In the genomic region with DNA sequence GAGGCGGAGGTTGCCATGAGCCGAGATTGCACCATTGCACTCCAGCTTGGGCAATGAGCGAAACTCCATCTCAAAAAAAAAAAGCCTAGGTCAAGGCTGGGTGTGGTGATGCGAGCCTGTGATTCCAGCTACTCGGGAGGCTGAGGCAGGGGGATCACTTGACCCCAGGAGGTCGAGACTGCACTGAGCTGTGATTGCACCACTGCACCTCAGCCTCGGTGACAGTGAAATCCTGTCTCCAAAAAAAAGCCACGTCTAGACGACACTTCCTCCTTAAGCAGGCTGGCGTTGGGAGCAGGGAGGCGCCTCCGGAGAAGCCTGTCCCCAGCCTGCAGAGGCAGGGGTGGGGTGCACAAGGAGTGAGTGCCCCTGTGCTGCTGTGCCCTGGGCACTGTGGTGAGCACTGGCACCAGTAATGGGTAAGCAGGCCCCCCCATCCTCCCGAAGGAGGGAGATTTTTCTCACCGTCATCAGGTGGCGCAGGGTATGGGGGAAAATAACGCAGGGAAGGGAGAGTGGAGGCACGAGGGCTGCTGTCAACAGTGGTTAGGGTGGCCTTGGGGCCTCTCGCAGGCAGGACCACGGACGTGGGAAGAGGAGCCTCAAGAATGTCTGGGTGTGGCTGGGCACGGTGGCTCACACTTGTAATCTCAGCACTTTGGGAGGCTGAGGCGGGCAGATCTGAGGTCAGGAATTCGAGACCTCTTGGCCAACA, we compare ENCODE assay signal across 7 cellular contexts. TPM values are rescaled to one million over a fixed set of nuclear protein-coding genes. Genes with fewer than 3 reads are reported as not detected.
DNase-seq lines count a peak whose midpoint lies in the region; ATAC-seq and TF ChIP-seq lines count a peak whose summit lies in the region.
"Had no signal": no experiment of that assay in that cellular context is flagged by ENCODE, and none has a peak within 500 bp of the region (broad histone marks: within the 10 kb centered on the region; RNA-seq: fewer than 3 reads in every experiment).

No MANE protein-coding gene starts in this region.

- no peak overlapping the region for H3K14ac ChIP-seq in IMR-90 (replicated peaks; ENCODE audit: low read depth, low read length)

- TF ChIP-seq POLR2A in IMR-90 (IDR thresholded peaks at IDR 0.05; ENCODE audit: low read depth, low read length) = no peak

- intact Hi-C loops in IMR-90 (cut with micrococcal nuclease) (no loop called here), tibial artery (cut with DNase I; ENCODE audit: low total_unique reads) (no loop called here)

- no peak overlapping the region for H3K4me2 ChIP-seq in IMR-90 (ENCODE audit: low read depth, low read length)

- H3K4me3 ChIP-seq in IMR-90 (ENCODE audit: insufficient read depth, low read depth, low read length) = no peak overlapping the region
- peak overlapping the region in 2 of 7 experiments; percentile 1 to 10 for H3K4me3 ChIP-seq in skin epidermis
- no peak overlapping the region for H3K4me3 ChIP-seq in tibial artery

- H3K4me1 Mint-ChIP-seq in activated CD8-positive, alpha-beta memory T cell treated with anti-CD3 and anti-CD28 coated beads, Interleukin-2, amount 10 ng/mL, durations not matched to agents 7 days and 5 days = peaks cover 76% of the 10 kb centered on the region

- no peak overlapping the region for H3K56ac ChIP-seq in IMR-90 (ENCODE audit: extremely low read depth, insufficient read depth, low read length)

- no peak overlapping the region for H2AK5ac ChIP-seq in IMR-90 (ENCODE audit: low read depth, low read length)

- H3K27ac ChIP-seq in IMR-90 (ENCODE audit: insufficient read depth, low read length) (no peak overlapping the region), skin epidermis (peak overlapping the region in 18 of 21 experiments; percentile 6 to 85 (median 54)), tibial artery (no peak overlapping the region)

- peaks cover 55% of the 10 kb centered on the region for H3K36me3 Mint-ChIP-seq in activated CD8-positive, alpha-beta memory T cell treated with anti-CD3 and anti-CD28 coated beads, Interleukin-2, amount 10 ng/mL, durations not matched to agents 7 days and 5 days

- no peak overlapping the region for H4K5ac ChIP-seq in IMR-90 (ENCODE audit: low read depth, low read length)

- dilution Hi-C loops in IMR-90 (cut with HindIII; ENCODE audit: low sequenced_read_pairs, unreplicated experiment) = no loop called here

- no peak overlapping the region for H3K18ac ChIP-seq in IMR-90 (ENCODE audit: low read depth, low read length)

- no peak for TF ChIP-seq RAD21 in IMR-90 (IDR thresholded peaks at IDR 0.05; ENCODE audit: low read length)

- in situ Hi-C loops in IMR-90 (cut with MboI; ENCODE audit: low sequenced_read_pairs) = no loop called here

- no peaks in the 10 kb centered on the region for H3K27me3 ChIP-seq in IMR-90 (ENCODE audit: control insufficient read depth, insufficient read depth, low read length)
- H3K27me3 ChIP-seq in tibial artery = no peaks in the 10 kb centered on the region

- TF ChIP-seq CTCF in IMR-90 (conservative IDR thresholded peaks at IDR 0.05; ENCODE audit: low read depth, low read length) (no peak), tibial artery (IDR thresholded peaks at IDR 0.05) (no peak)

- H3K9me1 ChIP-seq in IMR-90 (ENCODE audit: insufficient read depth, low read length) = no peaks in the 10 kb centered on the region

- peak overlapping the region; percentile 32 for H2AFZ ChIP-seq in IMR-90 (replicated peaks; ENCODE audit: low read length, poor library complexity)

- H3K9me3 ChIP-seq in IMR-90 (ENCODE audit: control insufficient read depth, insufficient read depth, low read length) = no peaks in the 10 kb centered on the region
- no peaks in the 10 kb centered on the region for H3K9me3 ChIP-seq in tibial artery

- H3K36me3 ChIP-seq in IMR-90 (ENCODE audit: control insufficient read depth, insufficient read depth, low read length) = peaks cover 67% of the 10 kb centered on the region
- H3K36me3 ChIP-seq in tibial artery = peaks cover 68 to 81% (median 74%) of the 10 kb centered on the region in 3 donors

- WGBS in IMR-90 (ENCODE audit: extremely low coverage in 2 of 2, insufficient read length in 1 of 2), 2 experiments = 60% methylated on average over 9 of the region's 23 CpGs; no CpG with 5 or more reads in 1 of the 2 experiments

- H2AK9ac ChIP-seq in IMR-90 (replicated peaks; ENCODE audit: low read depth, low read length, poor library complexity) = peak overlapping the region; percentile 76

- no peak overlapping the region for H2BK15ac ChIP-seq in IMR-90 (ENCODE audit: low read depth, low read length)

- CTCF ChIA-PET in IMR-90 (lab: Yijun Ruan, JAX) = no interaction called here
- CTCF ChIA-PET in activated CD8-positive, alpha-beta memory T cell treated with anti-CD3 and anti-CD28 coated beads, Interleukin-2, amount 10 ng/mL, durations not matched to agents 7 days and 5 days (lab: Charles Lee) = interaction anchor here (0.6 to 7.6 kb wide), 12 partner anchors 8 to 181 kb away, joined by 3 to 147 read pairs (median 6); a partner anchor contains a TSS

- H3K4me1 ChIP-seq in IMR-90 (ENCODE audit: control insufficient read depth, insufficient read depth, low read length) (peaks cover under 1% of the 10 kb centered on the region), tibial artery (peaks cover 0 to 23% (median 10%) of the 10 kb centered on the region in 4 donors)

- peak overlapping the region in 1 of 2 experiments; percentile 33; a peak in 1 of 4 replicates for H4K8ac ChIP-seq in IMR-90 (ENCODE audit: low read depth in 2 of 2, low read length in 2 of 2)

- H2BK5ac ChIP-seq in IMR-90 (ENCODE audit: low read depth, low read length, poor library complexity, severe bottlenecking) = peak overlapping the region; percentile 14

- H3K79me1 ChIP-seq in IMR-90 (ENCODE audit: low read depth in 1 of 2, low read length in 2 of 2) = peaks cover 16 to 42% of the 10 kb centered on the region in 2 experiments

- no peak overlapping the region for H4K91ac ChIP-seq in IMR-90 (ENCODE audit: insufficient read depth, low read depth, low read length)

- peak overlapping the region; percentile 98 for H3K27ac Mint-ChIP-seq in activated CD8-positive, alpha-beta memory T cell treated with anti-CD3 and anti-CD28 coated beads, Interleukin-2, amount 10 ng/mL, durations not matched to agents 7 days and 5 days

- H3K4me3 Mint-ChIP-seq in activated CD8-positive, alpha-beta memory T cell treated with anti-CD3 and anti-CD28 coated beads, Interleukin-2, amount 10 ng/mL, durations not matched to agents 7 days and 5 days = peak overlapping the region; percentile 87

- ATAC-seq in IMR-90 (ENCODE audit: low read depth) = no peak; the same call in 1 of the 2 replicates
- peak; percentile 31 for ATAC-seq in activated CD8-positive, alpha-beta memory T cell treated with anti-CD3 and anti-CD28 coated beads, Interleukin-2, amount 10 ng/mL, durations not matched to agents 7 days and 5 days

- no peak overlapping the region for H2BK120ac ChIP-seq in IMR-90 (ENCODE audit: low read depth, low read length)

- DNase-seq in IMR-90 (no peak), foreskin melanocyte (no peak), HPDE6-E6E7 (ENCODE audit: extremely low spot score) (no peak), tibial artery (no peak)
- DNase-seq in activated CD8-positive, alpha-beta memory T cell treated with anti-CD3 and anti-CD28 coated beads, Interleukin-2, amount 10 ng/mL, durations not matched to agents 7 days and 5 days = peak; percentile 82
- DNase-seq: kidney glomerular epithelial cell had no signal

- no peaks in the 10 kb centered on the region for H3K9me3 Mint-ChIP-seq in activated CD8-positive, alpha-beta memory T cell treated with anti-CD3 and anti-CD28 coated beads, Interleukin-2, amount 10 ng/mL, durations not matched to agents 7 days and 5 days (ENCODE audit: low read depth)

- H4K20me1 ChIP-seq in IMR-90 (ENCODE audit: insufficient read depth, low read length) = peaks cover 18% of the 10 kb centered on the region

- no peak overlapping the region for H3K23ac ChIP-seq in IMR-90 (ENCODE audit: low read depth, low read length)

- no peaks in the 10 kb centered on the region for H3K27me3 Mint-ChIP-seq in activated CD8-positive, alpha-beta memory T cell treated with anti-CD3 and anti-CD28 coated beads, Interleukin-2, amount 10 ng/mL, durations not matched to agents 7 days and 5 days

- H2BK20ac ChIP-seq in IMR-90 (ENCODE audit: low read depth, low read length) = no peak overlapping the region

- no TSS peak for BruUV-seq in IMR-90 (replicated peaks; lab: Mats Ljungman, UMichigan)

- POLR2A ChIA-PET in IMR-90 (lab: Charles Lee; ENCODE audit: unreplicated experiment) = interaction anchor here (0.5 to 0.6 kb wide), 2 partner anchors 9 to 30 kb away, joined by 3 to 4 read pairs; no protein-coding TSS in a partner anchor

- H3K4ac ChIP-seq in IMR-90 (ENCODE audit: low read depth, low read length) = no peak overlapping the region

- no peak overlapping the region for H3K9ac ChIP-seq in IMR-90 (ENCODE audit: low read depth, low read length)

RNA-seq across cellular contexts. Expression of a gene that starts 0.7 kb away (rescaled TPM):
- total RNA-seq in IMR-90 (2012; rRNA removed) = 0.54 and 0.56 TPM in 2 replicates
- polyA plus RNA-seq in IMR-90 (2012; rRNA removed) = 4.5 and 6.6 TPM in 2 replicates
- 1.3 and 3.6 TPM in 2 replicates for polyA plus RNA-seq in IMR-90 (2012; cell fraction: cytosol; rRNA removed)
- polyA plus RNA-seq in IMR-90 (2012; cell fraction: nucleus; rRNA removed; ENCODE audit: low replicate concordance) = 30.7 and 82.4 TPM in 2 replicates
- 10 to 100 TPM; 36.0 to 43.7 TPM for total RNA-seq in activated CD8-positive, alpha-beta memory T cell treated with anti-CD3 and anti-CD28 coated beads, Interleukin-2, amount 10 ng/mL, durations not matched to agents 7 days and 5 days

RNA-seq across cellular contexts. Expression of a gene that starts 6.0 kb away (rescaled TPM):
- 24.0 and 30.3 TPM in 2 replicates for total RNA-seq in IMR-90 (2012; rRNA removed)
- polyA plus RNA-seq in IMR-90 (2012; rRNA removed) = 38.2 and 41.6 TPM in 2 replicates
- polyA plus RNA-seq in IMR-90 (2012; cell fraction: cytosol; rRNA removed) = 29.2 and 34.9 TPM in 2 replicates
- polyA plus RNA-seq in IMR-90 (2012; cell fraction: nucleus; rRNA removed; ENCODE audit: low replicate concordance) = 125 and 180 TPM in 2 replicates
- total RNA-seq in activated CD8-positive, alpha-beta memory T cell treated with anti-CD3 and anti-CD28 coated beads, Interleukin-2, amount 10 ng/mL, durations not matched to agents 7 days and 5 days = 100 to 1,000 TPM in 1 of 2 experiments, 10 to 100 TPM in 1; 98.5 to 115 TPM

RNA-seq across cellular contexts. Expression of a gene that starts 7.5 kb away (rescaled TPM):
- 209 and 278 TPM in 2 replicates for total RNA-seq in IMR-90 (2012; rRNA removed)
- 235 and 243 TPM in 2 replicates for polyA plus RNA-seq in IMR-90 (2012; rRNA removed)
- 193 and 253 TPM in 2 replicates for polyA plus RNA-seq in IMR-90 (2012; cell fraction: cytosol; rRNA removed)
- 464 and 890 TPM in 2 replicates for polyA plus RNA-seq in IMR-90 (2012; cell fraction: nucleus; rRNA removed; ENCODE audit: low replicate concordance)
- 100 to 1,000 TPM; 216 to 256 TPM for total RNA-seq in activated CD8-positive, alpha-beta memory T cell treated with anti-CD3 and anti-CD28 coated beads, Interleukin-2, amount 10 ng/mL, durations not matched to agents 7 days and 5 days

RNA-seq across cellular contexts. Expression of a gene that starts 9.7 kb away (rescaled TPM):
- total RNA-seq in IMR-90 (2012; rRNA removed) = not detected in 2 replicates
- 0.17 and 0.21 TPM in 2 replicates for polyA plus RNA-seq in IMR-90 (2012; rRNA removed)
- 0.29 and 0.62 TPM in 2 replicates for polyA plus RNA-seq in IMR-90 (2012; cell fraction: cytosol; rRNA removed)
- 0.86 and 1.6 TPM in 2 replicates for polyA plus RNA-seq in IMR-90 (2012; cell fraction: nucleus; rRNA removed; ENCODE audit: low replicate concordance)
- 1 to 10 TPM; 2.7 to 3.3 TPM for total RNA-seq in activated CD8-positive, alpha-beta memory T cell treated with anti-CD3 and anti-CD28 coated beads, Interleukin-2, amount 10 ng/mL, durations not matched to agents 7 days and 5 days

RNA-seq across cellular contexts. Expression of a gene that starts 26.1 kb away (rescaled TPM):
- total RNA-seq in IMR-90 (2012; rRNA removed) = 9.0 and 10.0 TPM in 2 replicates
- 32.1 and 34.3 TPM in 2 replicates for polyA plus RNA-seq in IMR-90 (2012; rRNA removed)
- polyA plus RNA-seq in IMR-90 (2012; cell fraction: cytosol; rRNA removed) = 21.2 and 37.5 TPM in 2 replicates
- 205 and 249 TPM in 2 replicates for polyA plus RNA-seq in IMR-90 (2012; cell fraction: nucleus; rRNA removed; ENCODE audit: low replicate concordance)
- 100 to 1,000 TPM in 1 of 2 experiments, 10 to 100 TPM in 1; 95.3 to 146 TPM for total RNA-seq in activated CD8-positive, alpha-beta memory T cell treated with anti-CD3 and anti-CD28 coated beads, Interleukin-2, amount 10 ng/mL, durations not matched to agents 7 days and 5 days

Comparison
In these comparisons a context has a peak if more than half of its experiments do, and no peak if none do; other contexts are left out.
1. H3K27ac ChIP-seq: peak in skin epidermis (18 of 21); none in IMR-90 (single experiment) and tibial artery (0 of 2).
2. RNA of a gene that starts 0.7 kb away (total RNA-seq): 36.0 to 43.7 TPM in activated CD8-positive, alpha-beta memory T cell treated with anti-CD3 and anti-CD28 coated beads, Interleukin-2, amount 10 ng/mL, durations not matched to agents 7 days and 5 days; 0.54 to 0.56 TPM in IMR-90; every median in the first group is over 10 times any median in the second.